In the genomic region with DNA sequence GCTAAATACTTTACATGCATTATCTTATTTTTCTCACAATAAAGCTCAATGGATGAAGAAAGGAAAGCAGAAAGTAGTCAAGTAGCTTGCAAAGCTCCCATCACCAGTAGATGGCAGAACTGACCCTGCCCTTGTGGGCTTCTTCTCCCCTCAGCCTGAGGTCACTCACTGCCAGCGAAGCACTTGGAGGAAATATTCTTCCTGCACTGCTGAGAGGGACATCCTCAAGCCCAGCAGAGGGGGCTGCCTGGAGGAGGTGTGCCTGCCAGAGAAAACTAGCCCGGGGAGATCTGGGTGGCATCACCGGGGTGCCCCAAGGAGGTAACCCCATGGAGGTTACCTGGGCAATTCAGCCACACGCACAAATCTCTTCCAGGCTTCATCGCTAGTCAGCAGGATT, we compare ENCODE assay signal across 8 cellular contexts. TPM values are rescaled to one million over a fixed set of nuclear protein-coding genes. Genes with fewer than 3 reads are reported as not detected.
DNase-seq lines count a peak whose midpoint lies in the region; ATAC-seq and TF ChIP-seq lines count a peak whose summit lies in the region.

No MANE protein-coding gene starts in this region.

- peaks cover 15% of the 10 kb centered on the region for H3K4me1 Mint-ChIP-seq in T-helper 17 cell

- peak; percentile 33 for DNase-seq in DMS153 (lab: John Stamatoyannopoulos, UW)
- peak; percentile 19 for DNase-seq in HPDE6-E6E7 (ENCODE audit: extremely low spot score)
- no peak for DNase-seq in T-helper 17 cell
- peak in 41 of 61 donors; percentile 6 to 71 (median 24) for DNase-seq in caudate nucleus (lab: John Stamatoyannopoulos, UW)
- DNase-seq in kidney epithelial cell (ENCODE audit: low read depth), result peak; percentile 28
- peak in 2 of 3 experiments; percentile 5 to 18 for DNase-seq in stimulated activated CD4-positive, alpha-beta T cell treated with anti-CD3 and anti-CD28 coated beads, TNF-alpha, amount 100 ng/mL, for 4 hours (ENCODE audit: low read depth in 3 of 3)

- no peak overlapping the region for H3K27ac ChIP-seq in caudate nucleus (ENCODE audit: low read depth, low read length)

- H3K4me3 ChIP-seq in kidney epithelial cell (ENCODE audit: low read depth, low read length), result no peak overlapping the region

- peaks cover 43% of the 10 kb centered on the region for H3K27me3 Mint-ChIP-seq in T-helper 17 cell

- no peaks in the 10 kb centered on the region for H3K9me3 ChIP-seq in T-helper 17 cell (ENCODE audit: control insufficient read depth, low read length, poor library complexity, severe bottlenecking)

- no peaks in the 10 kb centered on the region for H3K36me3 Mint-ChIP-seq in T-helper 17 cell (ENCODE audit: low read depth)

- no peaks in the 10 kb centered on the region for H3K36me3 ChIP-seq in kidney epithelial cell (ENCODE audit: control insufficient read depth, insufficient read depth, low read length)

- H3K27me3 ChIP-seq in kidney epithelial cell (ENCODE audit: control insufficient read depth, insufficient read depth, low read length), result no peaks in the 10 kb centered on the region

- peak; percentile 75 for TF ChIP-seq CTCF in kidney epithelial cell (IDR thresholded peaks at IDR 0.05; ENCODE audit: insufficient read depth, low read length, poor library complexity, severe bottlenecking)

- H3K4me3 Mint-ChIP-seq in T-helper 17 cell, result no peak overlapping the region

- H3K27ac Mint-ChIP-seq in T-helper 17 cell, result peak overlapping the region; percentile 32

- peak; percentile 68 for ATAC-seq in T-helper 17 cell
- ATAC-seq in GM19397 (IDR thresholded peaks at IDR 0.05; ENCODE audit: unreplicated experiment), result no peak
- ATAC-seq in HG03520 (IDR thresholded peaks at IDR 0.05; ENCODE audit: unreplicated experiment), result no peak

RNA-seq across cellular contexts. Expression of gene APOL4, which starts 6.6 kb away (rescaled TPM):
- under 1 TPM in 1 of 2 donors, not detected in 1; 0.22 TPM for total RNA-seq in T-helper 17 cell
- total RNA-seq in kidney epithelial cell, result not detected in 2 replicates

RNA-seq across cellular contexts. Expression of gene APOL3, which starts 34.4 kb away (rescaled TPM):
- total RNA-seq in T-helper 17 cell (100 to 1,000 TPM; 229 to 265 TPM), kidney epithelial cell (4.4 and 19.2 TPM in 2 replicates)

RNA-seq across cellular contexts. Expression of gene APOL2, which starts 44.4 kb away (rescaled TPM):
- total RNA-seq in T-helper 17 cell, result 10 to 100 TPM; 36.9 to 42.9 TPM
- 39.9 and 44.4 TPM in 2 replicates for total RNA-seq in kidney epithelial cell

RNA-seq across cellular contexts. Expression of gene APOL1, which starts 58.0 kb away (rescaled TPM):
- total RNA-seq in T-helper 17 cell (10 to 100 TPM; 12.5 to 15.0 TPM), kidney epithelial cell (1.8 and 2.3 TPM in 2 replicates)

Comparison
In these comparisons a context has a peak if more than half of its experiments do, and no peak if none do; other contexts are left out.
1. DNase-seq: peak in DMS153 (single experiment), HPDE6-E6E7 (single experiment), caudate nucleus (41 of 61), kidney epithelial cell (single experiment) and stimulated activated CD4-positive, alpha-beta T cell treated with anti-CD3 and anti-CD28 coated beads, TNF-alpha, amount 100 ng/mL, for 4 hours (2 of 3); none in T-helper 17 cell (0 of 3).
2. RNA of gene APOL3, which starts 34.4 kb away (total RNA-seq): 229 to 265 TPM in T-helper 17 cell; 4.4 to 19.2 TPM in kidney epithelial cell; every median in the first group is over 10 times any median in the second.